20 cellular contexts compared by ENCODE assay signal in the genomic region with DNA sequence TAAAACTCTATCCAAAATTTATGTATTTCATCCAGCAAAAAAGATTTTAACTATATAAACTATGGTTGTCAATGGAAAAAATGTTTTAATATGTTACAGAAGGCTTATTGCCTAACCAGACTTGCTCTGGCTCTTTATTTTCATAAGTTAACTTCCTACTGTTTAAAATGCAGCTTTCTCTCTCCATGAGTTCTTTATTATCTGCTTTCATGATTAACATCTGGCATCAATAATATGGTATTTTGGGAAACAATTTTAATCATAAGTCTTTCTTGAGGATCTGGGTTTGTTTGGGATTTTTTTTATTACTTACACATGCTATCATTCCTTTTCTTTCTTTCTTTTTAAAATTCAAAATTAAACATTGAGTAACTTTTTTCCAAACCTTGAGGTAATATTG. TPM values are rescaled to one million over a fixed set of nuclear protein-coding genes. Genes with fewer than 3 reads are reported as not detected.
DNase-seq lines count a peak whose midpoint lies in the region; ATAC-seq and TF ChIP-seq lines count a peak whose summit lies in the region.
"Had no signal": no experiment of that assay in that cellular context is flagged by ENCODE, and none has a peak within 500 bp of the region (broad histone marks: within the 10 kb centered on the region; RNA-seq: fewer than 3 reads in every experiment).

No MANE protein-coding gene starts in this region.

- H3K4me3 Mint-ChIP-seq in CD4-positive, alpha-beta memory T cell: no peak overlapping the region
- H3K4me3 Mint-ChIP-seq in activated CD4-positive, alpha-beta memory T cell treated with anti-CD3 and anti-CD28 coated beads, Interleukin-2, amount 10 ng/mL, durations not matched to agents 7 days and 5 days: no peak overlapping the region
- H3K4me3 Mint-ChIP-seq: CD4-positive, CD25-positive, alpha-beta regulatory T cell had no signal

- H3K27ac ChIP-seq in left ventricle myocardium inferior (replicated peaks) (peak overlapping the region; percentile 50), mesenchymal stem cell (ENCODE audit: low read length, poor library complexity, severe bottlenecking) (no peak overlapping the region)
- no peak overlapping the region for H3K27ac ChIP-seq in CD4-positive, alpha-beta memory T cell (ENCODE audit: low read depth, low read length)
- H3K27ac ChIP-seq: 22Rv1 had no signal

- no peak overlapping the region for H3K18ac ChIP-seq in mesenchymal stem cell (ENCODE audit: low read depth in 1 of 2, low read length in 2 of 2)

- H3K9ac ChIP-seq in mesenchymal stem cell (ENCODE audit: low read length): peak overlapping the region; percentile 54

- H3K4me1 ChIP-seq in left ventricle myocardium inferior (no peaks in the 10 kb centered on the region), mesenchymal stem cell (ENCODE audit: control insufficient read depth, insufficient read depth, low read depth, low read length) (no peaks in the 10 kb centered on the region)
- H3K4me1 ChIP-seq in CD4-positive, alpha-beta memory T cell (ENCODE audit: insufficient read depth, low read length): no peaks in the 10 kb centered on the region

- H3K4me1 Mint-ChIP-seq in CD4-positive, alpha-beta memory T cell: no peaks in the 10 kb centered on the region
- H3K4me1 Mint-ChIP-seq in activated CD4-positive, alpha-beta memory T cell treated with anti-CD3 and anti-CD28 coated beads, Interleukin-2, amount 10 ng/mL, durations not matched to agents 7 days and 5 days: no peaks in the 10 kb centered on the region
- H3K4me1 Mint-ChIP-seq: CD4-positive, CD25-positive, alpha-beta regulatory T cell had no signal

- H3K14ac ChIP-seq in mesenchymal stem cell (ENCODE audit: low read length in 2 of 2): no peak overlapping the region

- no peak overlapping the region for H3K4me2 ChIP-seq in mesenchymal stem cell (ENCODE audit: low read length, poor library complexity, severe bottlenecking)

- no peaks in the 10 kb centered on the region for H3K27me3 ChIP-seq in left ventricle myocardium inferior (ENCODE audit: low read depth)
- no peaks in the 10 kb centered on the region for H3K27me3 ChIP-seq in mesenchymal stem cell (ENCODE audit: control insufficient read depth in 1 of 2, insufficient read depth in 1 of 2, low read length in 2 of 2)
- H3K27me3 ChIP-seq in CD4-positive, alpha-beta memory T cell (ENCODE audit: insufficient read depth, low read length): no peaks in the 10 kb centered on the region
- H3K27me3 ChIP-seq: MG63 had no signal

- intact Hi-C loops in left ventricle myocardium inferior (cut with micrococcal nuclease) (no loop called here), left ventricle myocardium superior (cut with micrococcal nuclease) (no loop called here)
- intact Hi-C loops in CD4-positive, alpha-beta memory T cell (cut with micrococcal nuclease): no loop called here

- no peaks in the 10 kb centered on the region for H3K36me3 Mint-ChIP-seq in CD4-positive, alpha-beta memory T cell
- no peaks in the 10 kb centered on the region for H3K36me3 Mint-ChIP-seq in activated CD4-positive, alpha-beta memory T cell treated with anti-CD3 and anti-CD28 coated beads, Interleukin-2, amount 10 ng/mL, durations not matched to agents 7 days and 5 days (ENCODE audit: low read depth)
- H3K36me3 Mint-ChIP-seq: CD4-positive, CD25-positive, alpha-beta regulatory T cell had no signal

- H3K27me3 Mint-ChIP-seq in CD4-positive, alpha-beta memory T cell: no peaks in the 10 kb centered on the region
- peaks cover 8% of the 10 kb centered on the region for H3K27me3 Mint-ChIP-seq in activated CD4-positive, alpha-beta memory T cell treated with anti-CD3 and anti-CD28 coated beads, Interleukin-2, amount 10 ng/mL, durations not matched to agents 7 days and 5 days
- H3K27me3 Mint-ChIP-seq: CD4-positive, CD25-positive, alpha-beta regulatory T cell had no signal

- no peak overlapping the region for H2AK5ac ChIP-seq in mesenchymal stem cell (ENCODE audit: low read length, severe bottlenecking)

- H2BK120ac ChIP-seq in mesenchymal stem cell (ENCODE audit: low read depth, low read length): no peak overlapping the region

- H3K4me3 ChIP-seq in left ventricle myocardium inferior (no peak overlapping the region), mesenchymal stem cell (ENCODE audit: insufficient read depth in 1 of 2, low read depth in 1 of 2, low read length in 2 of 2) (no peak overlapping the region)
- H3K4me3 ChIP-seq in CD4-positive, alpha-beta memory T cell (ENCODE audit: low read length in 2 of 2): no peak overlapping the region
- H3K4me3 ChIP-seq: MG63 had no signal

- H3K23ac ChIP-seq in mesenchymal stem cell (ENCODE audit: low read length in 2 of 2): no peak overlapping the region

- no peak overlapping the region for H3K4ac ChIP-seq in mesenchymal stem cell (ENCODE audit: low read depth in 1 of 2, low read length in 2 of 2)

- H3K9me3 ChIP-seq in left ventricle myocardium inferior (replicated peaks) (peaks cover 6% of the 10 kb centered on the region), mesenchymal stem cell (ENCODE audit: control insufficient read depth, low read length) (no peaks in the 10 kb centered on the region)
- no peaks in the 10 kb centered on the region for H3K9me3 ChIP-seq in CD4-positive, alpha-beta memory T cell (ENCODE audit: control insufficient read depth in 1 of 2, low read length in 2 of 2)
- H3K9me3 ChIP-seq: MG63 had no signal

- H3K36me3 ChIP-seq in left ventricle myocardium inferior (no peaks in the 10 kb centered on the region), mesenchymal stem cell (ENCODE audit: control insufficient read depth in 1 of 2, insufficient read depth in 2 of 2, low read depth in 1 of 2, low read length in 2 of 2) (no peaks in the 10 kb centered on the region)
- no peaks in the 10 kb centered on the region for H3K36me3 ChIP-seq in CD4-positive, alpha-beta memory T cell (ENCODE audit: insufficient read depth, low read length)
- H3K36me3 ChIP-seq: MG63 had no signal

- POLR2A ChIA-PET in CD4-positive, alpha-beta memory T cell (lab: Charles Lee; ENCODE audit: partially characterized antibody): no interaction called here
- POLR2A ChIA-PET in activated CD4-positive, alpha-beta memory T cell treated with anti-CD3 and anti-CD28 coated beads, Interleukin-2, amount 10 ng/mL, durations not matched to agents 7 days and 5 days (lab: Charles Lee): no interaction called here

- no peak for TF ChIP-seq CTCF in left ventricle myocardium inferior (IDR thresholded peaks at IDR 0.05; ENCODE audit: borderline replicate concordance)

- H3K9me3 Mint-ChIP-seq in CD4-positive, alpha-beta memory T cell: no peaks in the 10 kb centered on the region
- H3K9me3 Mint-ChIP-seq in activated CD4-positive, alpha-beta memory T cell treated with anti-CD3 and anti-CD28 coated beads, Interleukin-2, amount 10 ng/mL, durations not matched to agents 7 days and 5 days: no peaks in the 10 kb centered on the region
- H3K9me3 Mint-ChIP-seq: CD4-positive, CD25-positive, alpha-beta regulatory T cell had no signal

- H4K91ac ChIP-seq in mesenchymal stem cell (ENCODE audit: low read length): no peak overlapping the region

- H3K79me1 ChIP-seq in mesenchymal stem cell (replicated peaks; ENCODE audit: low read length, poor library complexity, severe bottlenecking): no peaks in the 10 kb centered on the region

- ATAC-seq in left ventricle myocardium superior: no peak
- ATAC-seq: Panc1, Right ventricle myocardium inferior had no signal

- H4K8ac ChIP-seq in mesenchymal stem cell (ENCODE audit: low read length): no peak overlapping the region

- H2BK12ac ChIP-seq in mesenchymal stem cell (ENCODE audit: low read length in 2 of 2): no peak overlapping the region

- CTCF ChIA-PET in CD4-positive, alpha-beta memory T cell (lab: Charles Lee; ENCODE audit: partially characterized antibody): no interaction called here
- CTCF ChIA-PET in activated CD4-positive, alpha-beta memory T cell treated with anti-CD3 and anti-CD28 coated beads, Interleukin-2, amount 10 ng/mL, durations not matched to agents 7 days and 5 days (lab: Charles Lee): no interaction called here

- no peak overlapping the region for H2AFZ ChIP-seq in mesenchymal stem cell (ENCODE audit: low read depth, low read length)

- H2BK15ac ChIP-seq in mesenchymal stem cell (ENCODE audit: low read depth, poor library complexity, severe bottlenecking): no peak overlapping the region

- DNase-seq in left ventricle myocardium inferior: no peak
- no peak for DNase-seq in left ventricle myocardium superior
- DNase-seq in dedifferentiated amniotic fluid mesenchymal stem cell (ENCODE audit: extremely low spot score): peak; percentile 78
- DNase-seq in mesenchymal stem cell: no peak
- DNase-seq in middle frontal gyrus (ENCODE audit: extremely low spot score, low spot score): no peak
- no peak for DNase-seq in CD4-positive, alpha-beta memory T cell
- no peak for DNase-seq in activated CD4-positive, alpha-beta memory T cell treated with anti-CD3 and anti-CD28 coated beads, Interleukin-2, amount 10 ng/mL, durations not matched to agents 7 days and 5 days
- DNase-seq in HCEC 1CT: no peak
- DNase-seq: Calu3; CD4-positive, CD25-positive, alpha-beta regulatory T cell; DMS79; MG63; NCI-H1105 treated with DMSO at 0.1 percent for 48 hours; NCI-H187; NCI-H446 treated with DMSO at 0.1 percent for 48 hours; NCI-H82 had no signal

- H2BK5ac ChIP-seq in mesenchymal stem cell (ENCODE audit: low read depth, low read length, poor library complexity, severe bottlenecking): peak overlapping the region; percentile 31

- H3K27ac Mint-ChIP-seq in CD4-positive, alpha-beta memory T cell: no peak overlapping the region
- no peak overlapping the region for H3K27ac Mint-ChIP-seq in activated CD4-positive, alpha-beta memory T cell treated with anti-CD3 and anti-CD28 coated beads, Interleukin-2, amount 10 ng/mL, durations not matched to agents 7 days and 5 days
- H3K27ac Mint-ChIP-seq: CD4-positive, CD25-positive, alpha-beta regulatory T cell had no signal

RNA-seq across cellular contexts. Expression of gene KERA, which starts 20.5 kb away (rescaled TPM):
- total RNA-seq in left ventricle myocardium inferior (not detected), left ventricle myocardium superior (not detected)
- polyA plus RNA-seq in mesenchymal stem cell (2013, experiment 1 of 2): 0.01 TPM
- polyA plus RNA-seq in mesenchymal stem cell (2013, experiment 2 of 2): not detected
- total RNA-seq in CD4-positive, alpha-beta memory T cell: not detected
- not detected for polyA plus RNA-seq in CD4-positive, alpha-beta memory T cell
- total RNA-seq in activated CD4-positive, alpha-beta memory T cell treated with anti-CD3 and anti-CD28 coated beads, Interleukin-2, amount 10 ng/mL, durations not matched to agents 7 days and 5 days: not detected
- total RNA-seq: Calu3; CD4-positive, CD25-positive, alpha-beta regulatory T cell; H4; Right ventricle myocardium inferior had no signal
- polyA plus RNA-seq: CD4-positive, CD25-positive, alpha-beta regulatory T cell had no signal

RNA-seq across cellular contexts. Expression of gene EPYC, which starts 32.5 kb away (rescaled TPM):
- not detected for total RNA-seq in left ventricle myocardium inferior
- not detected for total RNA-seq in left ventricle myocardium superior
- polyA plus RNA-seq in mesenchymal stem cell (2013, experiment 1 of 2): 0.08 TPM
- not detected for polyA plus RNA-seq in mesenchymal stem cell (2013, experiment 2 of 2)
- not detected for total RNA-seq in CD4-positive, alpha-beta memory T cell
- not detected for polyA plus RNA-seq in CD4-positive, alpha-beta memory T cell
- total RNA-seq in activated CD4-positive, alpha-beta memory T cell treated with anti-CD3 and anti-CD28 coated beads, Interleukin-2, amount 10 ng/mL, durations not matched to agents 7 days and 5 days: not detected
- total RNA-seq: Calu3; CD4-positive, CD25-positive, alpha-beta regulatory T cell; Right ventricle myocardium inferior had no signal
- polyA plus RNA-seq: CD4-positive, CD25-positive, alpha-beta regulatory T cell had no signal
